ENCODE assay signal across 11 cellular contexts in the genomic region with DNA sequence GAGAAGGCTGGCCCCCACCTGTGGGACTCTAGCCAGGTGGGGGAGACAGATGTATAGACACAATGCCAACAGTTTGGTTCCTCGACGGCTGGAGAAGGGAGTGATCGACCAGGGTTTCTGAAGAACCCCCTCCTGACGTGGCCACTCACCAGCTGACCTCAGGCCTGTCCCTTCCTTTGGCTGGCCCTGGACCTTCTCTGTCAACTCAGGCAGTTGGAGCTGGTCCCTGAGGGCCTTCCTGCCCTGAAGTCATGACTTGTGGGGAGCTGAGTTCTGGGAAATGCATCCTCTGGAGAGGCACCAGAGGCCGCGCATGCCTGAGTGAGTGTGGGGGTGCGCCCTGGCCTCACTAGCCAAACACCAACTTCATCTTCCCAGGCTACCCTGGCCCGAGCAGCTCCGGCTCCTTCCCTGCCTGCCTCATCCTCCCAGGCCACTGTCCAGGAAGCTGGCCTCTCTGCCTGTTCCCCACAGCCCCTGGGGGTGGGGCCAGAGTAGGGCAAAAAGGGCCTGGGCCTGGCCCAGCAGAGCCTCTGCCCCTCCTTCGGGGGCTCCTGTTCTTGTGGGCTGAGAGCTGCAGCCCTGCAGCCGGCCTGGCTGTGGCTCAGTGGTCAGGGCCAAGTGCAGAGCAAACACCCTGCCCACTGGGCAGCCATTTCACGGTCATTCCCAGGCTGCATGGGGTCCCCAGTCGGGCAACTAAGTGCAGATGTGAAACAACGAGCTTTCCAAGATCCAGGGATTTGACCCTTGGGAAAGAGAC. TPM values are rescaled to one million over a fixed set of nuclear protein-coding genes. Genes with fewer than 3 reads are reported as not detected.
DNase-seq lines count a peak whose midpoint lies in the region; ATAC-seq and TF ChIP-seq lines count a peak whose summit lies in the region.
"Had no signal": no experiment of that assay in that cellular context is flagged by ENCODE, and none has a peak within 500 bp of the region (broad histone marks: within the 10 kb centered on the region; RNA-seq: fewer than 3 reads in every experiment).

No MANE protein-coding gene starts in this region.

- ATAC-seq in gastrocnemius medialis (peak in 1 of 2 donors; percentile 14), HG03097 (IDR thresholded peaks at IDR 0.05; ENCODE audit: low FRiP score, unreplicated experiment) (no peak)

- no peak for TF ChIP-seq POLR2A in adrenal gland (IDR thresholded peaks at IDR 0.05)
- TF ChIP-seq POLR2A in gastrocnemius medialis (IDR thresholded peaks at IDR 0.05), result peak in 1 of 2 donors; percentile 12

- WGBS in adrenal gland, 4 donors, result 53 to 69% (median 63%) methylated on average over 8 to 14 of the region's 14 CpGs

- no peaks in the 10 kb centered on the region for H3K9me3 ChIP-seq in adrenal gland (replicated peaks in 1 of 3)
- no peaks in the 10 kb centered on the region for H3K9me3 ChIP-seq in gastrocnemius medialis

- intact Hi-C loops in adrenal gland (cut with DNase I) (no loop called here), gastrocnemius medialis (cut with DNase I; ENCODE audit: low total_unique reads) (no loop called here)

- H3K27me3 ChIP-seq in adrenal gland, result no peaks in the 10 kb centered on the region
- H3K27me3 ChIP-seq in gastrocnemius medialis, result no peaks in the 10 kb centered on the region

- no peak for TF ChIP-seq CTCF in adrenal gland (IDR thresholded peaks at IDR 0.05)
- TF ChIP-seq CTCF in gastrocnemius medialis (IDR thresholded peaks at IDR 0.05 in 4 of 5, conservative IDR thresholded peaks at IDR 0.05 in 1 of 5), result no peak

- DNase-seq in EH (ENCODE audit: low read depth) (peak; percentile 82), adrenal gland (peak in 4 of 7 donors; percentile 52 to 82 (median 64)), hepatic stellate cell (ENCODE audit: low spot score) (peak; percentile 91), gastrocnemius medialis (peak in 1 of 2 donors; percentile 42), NCI-H146 (lab: John Stamatoyannopoulos, UW) (no peak), iPS-NIHi7 (ENCODE audit: extremely low spot score) (no peak), NCI-H69 (lab: John Stamatoyannopoulos, UW) (no peak)
- DNase-seq: head of caudate nucleus, NCI-H774 had no signal

- no peak overlapping the region for H3K4me3 ChIP-seq in adrenal gland
- no peak overlapping the region for H3K4me3 ChIP-seq in gastrocnemius medialis

- H3K4me1 ChIP-seq in adrenal gland (replicated peaks in 1 of 2) (peaks cover 7 to 11% of the 10 kb centered on the region in 2 donors), gastrocnemius medialis (peaks cover 30 to 47% of the 10 kb centered on the region in 2 donors)

- H3K36me3 ChIP-seq in adrenal gland (replicated peaks in 1 of 2) (no peaks in the 10 kb centered on the region), gastrocnemius medialis (no peaks in the 10 kb centered on the region)

- in situ Hi-C loops in gastrocnemius medialis (cut with MboI; ENCODE audit: low sequenced_read_pairs in 4 of 4), result no loop called here

- H3K27ac ChIP-seq in adrenal gland (peak overlapping the region in 2 of 5 donors; percentile 68 to 71), gastrocnemius medialis (peak overlapping the region; percentile 91 to 98 (median 92))
- H3K27ac ChIP-seq: VCaP had no signal

RNA-seq across cellular contexts. Expression of gene TXN2, which starts 23.6 kb away (rescaled TPM):
- total RNA-seq in adrenal gland (100 to 1,000 TPM; 160 to 245 (median 190) TPM), gastrocnemius medialis (100 to 1,000 TPM in 1 of 4 donors, 10 to 100 TPM in 3; 64.9 to 122 (median 86.0) TPM)
- 100 to 1,000 TPM; 213 to 241 (median 223) TPM for polyA plus RNA-seq in adrenal gland

RNA-seq across cellular contexts. Expression of gene FOXRED2, which starts 49.0 kb away (rescaled TPM):
- total RNA-seq in adrenal gland (10 to 100 TPM; 16.1 to 37.6 (median 28.2) TPM), gastrocnemius medialis (10 to 100 TPM in 1 of 4 donors, 1 to 10 TPM in 3; 2.6 to 13.6 (median 5.1) TPM)
- polyA plus RNA-seq in adrenal gland, result 10 to 100 TPM in 1 of 3 donors, 1 to 10 TPM in 2; 5.5 to 13.3 (median 6.4) TPM

Comparison
In these comparisons a context has a peak if more than half of its experiments do, and no peak if none do; other contexts are left out.
1. DNase-seq: peak in EH (single experiment), adrenal gland (4 of 7) and hepatic stellate cell (single experiment); none in NCI-H146 (single experiment), iPS-NIHi7 (single experiment) and NCI-H69 (single experiment).